ENCODE assay signal across 1 cellular context in genomic region chr5:168304349-168304748, GRCh38.
TF ChIP-seq lines count a peak whose summit lies in the region.

No MANE protein-coding gene starts in this region.

TF ChIP-seq in SK-N-SH, 30 proteins besides CTCF, POLR2A, EP300 and RAD21 (continued from another document):
- TF ChIP-seq, protein P1, sequence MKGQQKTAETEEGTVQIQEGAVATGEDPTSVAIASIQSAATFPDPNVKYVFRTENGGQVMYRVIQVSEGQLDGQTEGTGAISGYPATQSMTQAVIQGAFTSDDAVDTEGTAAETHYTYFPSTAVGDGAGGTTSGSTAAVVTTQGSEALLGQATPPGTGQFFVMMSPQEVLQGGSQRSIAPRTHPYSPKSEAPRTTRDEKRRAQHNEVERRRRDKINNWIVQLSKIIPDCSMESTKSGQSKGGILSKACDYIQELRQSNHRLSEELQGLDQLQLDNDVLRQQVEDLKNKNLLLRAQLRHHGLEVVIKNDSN (IDR thresholded peaks at IDR 0.05; ENCODE audit: borderline replicate concordance, low read depth): no peak
- no peak for TF ChIP-seq GATA2 (CRISPR knock-in tag; IDR thresholded peaks at IDR 0.05)
- TF ChIP-seq IRF3 (IDR thresholded peaks at IDR 0.05; ENCODE audit: low read depth, low read length): no peak
- TF ChIP-seq REST (IDR thresholded peaks at IDR 0.05; ENCODE audit: low read depth, low read length): no peak
- no peak for TF ChIP-seq NFIC (IDR thresholded peaks at IDR 0.05; ENCODE audit: borderline replicate concordance)
- no peak for TF ChIP-seq SIN3A (IDR thresholded peaks at IDR 0.05; ENCODE audit: borderline replicate concordance, low read depth, low read length)
- no peak for TF ChIP-seq USF2 (IDR thresholded peaks at IDR 0.05; ENCODE audit: borderline replicate concordance, low read depth, low read length)
- TF ChIP-seq RCOR1 (IDR thresholded peaks at IDR 0.05; ENCODE audit: low read length): no peak
- no peak for TF ChIP-seq ZBTB33 (IDR thresholded peaks at IDR 0.05; ENCODE audit: borderline replicate concordance, low read depth)
- no peak for TF ChIP-seq GABPA (IDR thresholded peaks at IDR 0.05; ENCODE audit: low read depth)
